ENCODE assay signal across 1 cellular context in genomic region chr13:113821847-113822246, GRCh38.
TF ChIP-seq lines count a peak whose summit lies in the region.

No MANE protein-coding gene starts in this region.

TF ChIP-seq in IMR-90, 13 proteins besides CTCF, POLR2A, EP300 and RAD21 (continued from another document):
- TF ChIP-seq USF2 (IDR thresholded peaks at IDR 0.05; ENCODE audit: low read depth, low read length) (no peak), NFE2L2 (IDR thresholded peaks at IDR 0.05; ENCODE audit: low read depth, low read length) (no peak), BHLHE40 (IDR thresholded peaks at IDR 0.05; ENCODE audit: low read depth, low read length) (no peak), SMC3 (IDR thresholded peaks at IDR 0.05; ENCODE audit: low read depth, low read length) (no peak), RCOR1 (IDR thresholded peaks at IDR 0.05; ENCODE audit: insufficient replicate concordance, low read length) (no peak)
TF ChIP-seq in IMR-90: peak in this region for 0.
